In genomic region chr6:127618729-127619128, GRCh38 we compare ENCODE assay signal across 16 cellular contexts. TPM values are rescaled to one million over a fixed set of nuclear protein-coding genes. Genes with fewer than 3 reads are reported as not detected.
DNase-seq lines count a peak whose midpoint lies in the region; ATAC-seq and TF ChIP-seq lines count a peak whose summit lies in the region.
"Had no signal": no experiment of that assay in that cellular context is flagged by ENCODE, and none has a peak within 500 bp of the region (broad histone marks: within the 10 kb centered on the region; RNA-seq: fewer than 3 reads in every experiment).

No MANE protein-coding gene starts in this region.

- H3K27me3 ChIP-seq in gastrocnemius medialis, result no peaks in the 10 kb centered on the region

- no peak for TF ChIP-seq POLR2A in gastrocnemius medialis (IDR thresholded peaks at IDR 0.05)

- H3K36me3 ChIP-seq in gastrocnemius medialis, result no peaks in the 10 kb centered on the region

- no peak overlapping the region for H3K27ac ChIP-seq in gastrocnemius medialis
- H3K27ac ChIP-seq: C4-2B, KMS-11 had no signal

- in situ Hi-C loops in astrocyte of the spinal cord (cut with HindIII; ENCODE audit: low sequenced_read_pairs), result no loop called here
- in situ Hi-C loops in gastrocnemius medialis (cut with MboI; ENCODE audit: low sequenced_read_pairs in 4 of 4), result no loop called here

- intact Hi-C loops in gastrocnemius medialis (cut with DNase I; ENCODE audit: low total_unique reads), result no loop called here

- H3K4me1 ChIP-seq in gastrocnemius medialis, result no peaks in the 10 kb centered on the region

- DNase-seq in Daoy (ENCODE audit: low read depth) (peak; percentile 43), M059J (ENCODE audit: low read depth) (peak; percentile 82), astrocyte of the spinal cord (ENCODE audit: low read depth, low spot score) (peak; percentile 8), fibroblast of the conjunctiva (ENCODE audit: low read depth) (peak; percentile 1), NCI-H128 (lab: John Stamatoyannopoulos, UW; ENCODE audit: unreplicated experiment) (no peak), gastrocnemius medialis (no peak)
- DNase-seq: NCI-H1436 treated with DMSO at 0.1 percent for 48 hours, NCI-H2081, NCI-H526, Right ventricle myocardium superior had no signal

- H3K9me3 ChIP-seq in gastrocnemius medialis, result no peaks in the 10 kb centered on the region

- no peak overlapping the region for H3K4me3 ChIP-seq in astrocyte of the spinal cord (ENCODE audit: low read depth, low read length)
- H3K4me3 ChIP-seq in gastrocnemius medialis, result no peak overlapping the region

- ATAC-seq in GM19395 (IDR thresholded peaks at IDR 0.05; ENCODE audit: unreplicated experiment) (no peak), HG02623 (IDR thresholded peaks at IDR 0.05; ENCODE audit: unreplicated experiment) (no peak), gastrocnemius medialis (no peak)

- TF ChIP-seq CTCF in astrocyte of the spinal cord (IDR thresholded peaks at IDR 0.05; ENCODE audit: low read depth, low read length) (no peak), gastrocnemius medialis (IDR thresholded peaks at IDR 0.05 in 4 of 5, conservative IDR thresholded peaks at IDR 0.05 in 1 of 5) (no peak)

RNA-seq across cellular contexts. Expression of gene C6orf58, which starts 41.8 kb away (rescaled TPM):
- total RNA-seq in Daoy (2014; rRNA removed; shearing (Covaris generic)), result 0.39 and 0.69 TPM in 2 replicates
- 0.64 TPM in 1 of 2 replicates, not detected in the other for total RNA-seq in M059J (2014; rRNA removed; shearing (Covaris generic))
- total RNA-seq in gastrocnemius medialis, result not detected
- total RNA-seq: H1, OCI-LY7, Right ventricle myocardium superior had no signal

Comparison
In these comparisons a context has a peak if more than half of its experiments do, and no peak if none do; other contexts are left out.
1. DNase-seq: peak in Daoy (single experiment), M059J (single experiment), astrocyte of the spinal cord (single experiment) and fibroblast of the conjunctiva (single experiment); none in NCI-H128 (single experiment) and gastrocnemius medialis (0 of 2).